ENCODE assay signal across 11 cellular contexts in genomic region chr15:31405200-31405929, GRCh38.
DNase-seq lines count a peak whose midpoint lies in the region; ATAC-seq, FAIRE-seq and TF ChIP-seq lines count a peak whose summit lies in the region.
"Had no signal": no experiment of that assay in that cellular context is flagged by ENCODE, and none has a peak within 500 bp of the region (broad histone marks: within the 10 kb centered on the region; RNA-seq: fewer than 3 reads in every experiment).

No MANE protein-coding gene starts in this region.

- FAIRE-seq in bronchial epithelial cell (lab: Jason Lieb, UNC) = no peak

- H3K4me1 ChIP-seq in OCI-LY7 (ENCODE audit: insufficient read depth, low read length, poor library complexity, severe bottlenecking) (peaks cover 7% of the 10 kb centered on the region), thymus (ENCODE audit: control insufficient read depth, insufficient read depth, low read length) (peaks cover 16% of the 10 kb centered on the region), Karpas-422 (ENCODE audit: low read length) (no peaks in the 10 kb centered on the region)

- CTCF ChIA-PET in activated naive CD4-positive, alpha-beta T cell treated with anti-CD3 and anti-CD28 coated beads, Interleukin-2, amount 10 ng/mL, durations not matched to agents 7 days and 5 days (lab: Charles Lee) = interaction anchor here (1.3 kb wide), 1 partner anchor 29 kb away, joined by 4 read pairs; no protein-coding TSS in a partner anchor
- CTCF ChIA-PET in OCI-LY7 (lab: Charles Lee; ENCODE audit: unreplicated experiment) = no interaction called here

- WGBS in thymus = 40% methylated on average over 13 of the region's 13 CpGs

- no peak for TF ChIP-seq CTCF in OCI-LY7 (conservative IDR thresholded peaks at IDR 0.05; ENCODE audit: low read length)
- no peak for TF ChIP-seq CTCF in bronchial epithelial cell (IDR thresholded peaks at IDR 0.05; ENCODE audit: insufficient read depth, low read length, severe bottlenecking)

- H3K27ac Mint-ChIP-seq in activated naive CD4-positive, alpha-beta T cell treated with anti-CD3 and anti-CD28 coated beads, Interleukin-2, amount 10 ng/mL, durations not matched to agents 7 days and 5 days = peak overlapping the region; percentile 70
- H3K27ac Mint-ChIP-seq: nephron progenitor cell had no signal

- H3K27ac ChIP-seq in OCI-LY7 (ENCODE audit: low read depth, low read length, poor library complexity, severe bottlenecking) = no peak overlapping the region
- H3K27ac ChIP-seq in thymus (ENCODE audit: low read depth) = peak overlapping the region; percentile 80
- H3K27ac ChIP-seq in Karpas-422 (ENCODE audit: low read length) = no peak overlapping the region
- H3K27ac ChIP-seq: coronary artery had no signal

- no peaks in the 10 kb centered on the region; the same call in 1 of the 2 replicates for H3K36me3 ChIP-seq in OCI-LY7 (ENCODE audit: insufficient read depth, low read length)
- H3K36me3 ChIP-seq in bronchial epithelial cell (ENCODE audit: control insufficient read depth, insufficient read depth, low read length) = no peaks in the 10 kb centered on the region
- H3K36me3 ChIP-seq in thymus (ENCODE audit: control insufficient read depth, insufficient read depth) = no peaks in the 10 kb centered on the region
- no peaks in the 10 kb centered on the region for H3K36me3 ChIP-seq in Karpas-422 (ENCODE audit: insufficient read depth, low read length)

- peaks cover 13% of the 10 kb centered on the region for H3K36me3 Mint-ChIP-seq in activated naive CD4-positive, alpha-beta T cell treated with anti-CD3 and anti-CD28 coated beads, Interleukin-2, amount 10 ng/mL, durations not matched to agents 7 days and 5 days

- BruUV-seq in OCI-LY7 (replicated peaks; lab: Mats Ljungman, UMichigan) = no TSS peak

- ATAC-seq in sciatic nerve = no peak

- DNase-seq in activated naive CD4-positive, alpha-beta T cell treated with anti-CD3 and anti-CD28 coated beads, Interleukin-2, amount 10 ng/mL, durations not matched to agents 7 days and 5 days = no peak
- DNase-seq in activated naive CD4-positive, alpha-beta T cell (lab: John Stamatoyannopoulos, UW) = no peak
- DNase-seq in OCI-LY7 (ENCODE audit: low spot score) = peak; percentile 34
- DNase-seq in bronchial epithelial cell (ENCODE audit: low read depth) = peak; percentile 50
- DNase-seq in foreskin melanocyte = no peak
- no peak for DNase-seq in Karpas-422
- no peak for DNase-seq in sciatic nerve (ENCODE audit: low spot score)
- DNase-seq: NCI-H1417 treated with DMSO at 0.1 percent for 48 hours, nephron progenitor cell had no signal

- no peaks in the 10 kb centered on the region for H3K9me2 ChIP-seq in OCI-LY7 (ENCODE audit: insufficient read depth, low read length)
- no peaks in the 10 kb centered on the region for H3K9me2 ChIP-seq in Karpas-422 (replicated peaks; ENCODE audit: insufficient read depth, low read length)

- peaks cover 30% of the 10 kb centered on the region for H3K27me3 Mint-ChIP-seq in activated naive CD4-positive, alpha-beta T cell treated with anti-CD3 and anti-CD28 coated beads, Interleukin-2, amount 10 ng/mL, durations not matched to agents 7 days and 5 days

- H3K9me3 Mint-ChIP-seq in activated naive CD4-positive, alpha-beta T cell treated with anti-CD3 and anti-CD28 coated beads, Interleukin-2, amount 10 ng/mL, durations not matched to agents 7 days and 5 days = peaks cover 22% of the 10 kb centered on the region

- H3K79me2 ChIP-seq in OCI-LY7 (ENCODE audit: insufficient read depth, low read depth, low read length) (no peaks in the 10 kb centered on the region), Karpas-422 (ENCODE audit: low read length) (no peaks in the 10 kb centered on the region)

- H3K4me2 ChIP-seq in OCI-LY7 (ENCODE audit: low read length) = peak overlapping the region; percentile 2; the same call in 1 of the 2 replicates
- H3K4me2 ChIP-seq in Karpas-422 (ENCODE audit: low read depth, low read length, poor library complexity, severe bottlenecking) = no peak overlapping the region

- no peaks in the 10 kb centered on the region for H3K27me3 ChIP-seq in bronchial epithelial cell (ENCODE audit: control insufficient read depth, insufficient read depth, low read length)
- H3K27me3 ChIP-seq in thymus (ENCODE audit: control insufficient read depth, insufficient read depth) = no peaks in the 10 kb centered on the region
- H3K27me3 ChIP-seq in Karpas-422 (ENCODE audit: low read length) = no peaks in the 10 kb centered on the region

- no peak overlapping the region for H3K4me3 ChIP-seq in OCI-LY7 (ENCODE audit: low read depth, low read length, poor library complexity, severe bottlenecking)
- no peak overlapping the region for H3K4me3 ChIP-seq in bronchial epithelial cell (ENCODE audit: low read depth, low read length)
- no peak overlapping the region for H3K4me3 ChIP-seq in thymus (ENCODE audit: low read length)
- no peak overlapping the region for H3K4me3 ChIP-seq in Karpas-422 (ENCODE audit: low read length)
- H3K4me3 ChIP-seq: coronary artery had no signal

- POLR2A ChIA-PET in OCI-LY7 (lab: Charles Lee) = interaction anchor here (0.7 kb wide), 1 partner anchor 205 kb away, joined by 3 read pairs; no protein-coding TSS in a partner anchor

- H3K4me1 Mint-ChIP-seq in activated naive CD4-positive, alpha-beta T cell treated with anti-CD3 and anti-CD28 coated beads, Interleukin-2, amount 10 ng/mL, durations not matched to agents 7 days and 5 days = peaks cover 30% of the 10 kb centered on the region

- H4K20me1 ChIP-seq in OCI-LY7 (ENCODE audit: insufficient read depth, low read length) (no peaks in the 10 kb centered on the region), Karpas-422 (ENCODE audit: insufficient read depth, low read depth, low read length) (no peaks in the 10 kb centered on the region)

- H3K4me3 Mint-ChIP-seq in activated naive CD4-positive, alpha-beta T cell treated with anti-CD3 and anti-CD28 coated beads, Interleukin-2, amount 10 ng/mL, durations not matched to agents 7 days and 5 days = peak overlapping the region; percentile 14
- H3K4me3 Mint-ChIP-seq: nephron progenitor cell had no signal

- peak overlapping the region; percentile 40; the same call in 1 of the 2 replicates for H2AFZ ChIP-seq in OCI-LY7 (ENCODE audit: low read length)
- H2AFZ ChIP-seq in Karpas-422 (ENCODE audit: low read length) = no peak overlapping the region

- intact Hi-C loops in OCI-LY7 (cut with micrococcal nuclease; ENCODE audit: unreplicated experiment) (no loop called here), sciatic nerve (cut with DNase I) (no loop called here)

- H3K9me3 ChIP-seq in OCI-LY7 (ENCODE audit: low read length) (0 out of 2 replicates have a peak, but pooled peaks cover 16% of the 10 kb centered on the region), thymus (ENCODE audit: control insufficient read depth) (peaks cover 1% of the 10 kb centered on the region), Karpas-422 (ENCODE audit: low read length) (peaks cover 7% of the 10 kb centered on the region)

- H3K9ac ChIP-seq in Karpas-422 (ENCODE audit: low read length) = no peak overlapping the region

Comparison
In these comparisons a context has a peak if more than half of its experiments do, and no peak if none do; other contexts are left out.
1. DNase-seq: peak in OCI-LY7 (single experiment) and bronchial epithelial cell (single experiment); none in activated naive CD4-positive, alpha-beta T cell treated with anti-CD3 and anti-CD28 coated beads, Interleukin-2, amount 10 ng/mL, durations not matched to agents 7 days and 5 days (single experiment), activated naive CD4-positive, alpha-beta T cell (0 of 4), foreskin melanocyte (single experiment), Karpas-422 (single experiment) and sciatic nerve (single experiment).